In the genomic region with DNA sequence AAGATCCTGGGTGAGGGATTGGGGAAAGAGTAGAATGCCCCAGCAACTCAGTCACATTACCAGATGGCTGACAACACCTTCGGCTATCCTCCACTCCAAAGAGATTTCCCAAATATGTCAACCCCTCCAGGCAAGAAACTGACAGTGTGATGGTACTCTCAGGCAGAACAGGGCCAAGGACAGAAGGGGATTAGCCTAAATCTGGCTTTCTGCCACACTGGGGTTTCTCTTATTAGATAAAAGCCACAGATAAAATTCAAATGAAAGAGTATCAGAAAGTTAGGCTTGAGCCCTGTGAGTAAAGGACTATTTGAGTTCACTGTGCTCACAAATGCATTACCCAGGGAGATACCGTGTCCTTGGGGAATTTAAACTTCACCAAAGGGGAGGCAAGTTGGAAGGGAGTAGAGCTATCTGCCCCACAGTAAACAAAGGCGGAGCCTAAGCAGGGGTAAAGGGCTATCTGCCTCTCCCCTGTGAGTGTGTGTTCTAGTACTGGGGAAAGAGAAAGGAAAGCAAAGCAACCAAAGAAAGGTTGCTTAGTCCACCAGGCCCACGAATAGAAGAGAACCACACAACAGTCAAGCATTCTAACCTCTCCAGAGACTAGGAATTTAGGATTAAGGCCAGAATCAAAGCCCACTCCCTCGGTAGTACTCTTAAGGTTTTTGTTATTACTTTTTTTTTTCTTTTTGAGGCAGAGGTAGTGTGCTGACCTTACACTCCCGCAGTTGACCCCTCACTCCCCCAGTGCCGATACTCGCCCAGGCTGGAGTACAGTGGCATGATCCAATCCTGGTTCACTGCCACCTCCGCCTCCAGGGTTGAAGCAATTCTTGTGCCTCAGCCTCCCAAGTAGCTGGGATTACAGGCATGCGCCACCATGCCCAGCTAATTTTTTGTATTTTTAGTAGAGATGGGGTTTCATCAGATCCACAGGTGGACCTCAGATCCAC, we compare ENCODE assay signal across 9 cellular contexts. TPM values are rescaled to one million over a fixed set of nuclear protein-coding genes. Genes with fewer than 3 reads are reported as not detected.
DNase-seq lines count a peak whose midpoint lies in the region; ATAC-seq and TF ChIP-seq lines count a peak whose summit lies in the region.
"Had no signal": no experiment of that assay in that cellular context is flagged by ENCODE, and none has a peak within 500 bp of the region (broad histone marks: within the 10 kb centered on the region; RNA-seq: fewer than 3 reads in every experiment).

No MANE protein-coding gene starts in this region.

- no peak for ATAC-seq in GM19467 (IDR thresholded peaks at IDR 0.05; ENCODE audit: unreplicated experiment)
- ATAC-seq in GM21529 (IDR thresholded peaks at IDR 0.05; ENCODE audit: unreplicated experiment), result no peak

- H3K9me3 ChIP-seq in WERI-Rb-1 (ENCODE audit: severe bottlenecking), result no peaks in the 10 kb centered on the region
- no peaks in the 10 kb centered on the region for H3K9me3 ChIP-seq in smooth muscle cell (replicated peaks; ENCODE audit: low read depth)

- H3K36me3 ChIP-seq in WERI-Rb-1 (peaks cover 64% of the 10 kb centered on the region), smooth muscle cell (ENCODE audit: low read depth) (no peaks in the 10 kb centered on the region)

- H3K9ac ChIP-seq in smooth muscle cell (ENCODE audit: low read depth), result peak overlapping the region; percentile 1

- H3K4me3 ChIP-seq in HL-60 (replicated peaks; ENCODE audit: insufficient read depth, low read length) (no peak overlapping the region; the same call in 1 of the 2 replicates), WERI-Rb-1 (ENCODE audit: low read depth, low read length) (no peak overlapping the region), fibroblast of villous mesenchyme (ENCODE audit: low read depth, low read length) (peak overlapping the region; percentile 24), smooth muscle cell (peak overlapping the region; percentile 85)

- H3K27ac ChIP-seq in HL-60 (replicated peaks), result peak overlapping the region; percentile 44; the same call in 1 of the 2 replicates
- H3K27ac ChIP-seq in WERI-Rb-1, result peak overlapping the region; percentile 9
- H3K27ac ChIP-seq in smooth muscle cell (ENCODE audit: low read depth), result peak overlapping the region; percentile 38

- H3K27me3 ChIP-seq in HL-60 (ENCODE audit: insufficient read depth, poor library complexity, severe bottlenecking), result no peaks in the 10 kb centered on the region
- no peaks in the 10 kb centered on the region for H3K27me3 ChIP-seq in WERI-Rb-1 (ENCODE audit: insufficient read depth, low read depth, severe bottlenecking)
- H3K27me3 ChIP-seq in smooth muscle cell (ENCODE audit: low read depth), result no peaks in the 10 kb centered on the region

- peaks cover 83% of the 10 kb centered on the region for H4K20me1 ChIP-seq in smooth muscle cell (ENCODE audit: low read depth)

- H3K79me2 ChIP-seq in smooth muscle cell (ENCODE audit: low read depth), result peaks cover 88% of the 10 kb centered on the region

- H3K4me2 ChIP-seq in smooth muscle cell, result peak overlapping the region; percentile 75

- DNase-seq in HL-60 (ENCODE audit: low read depth in 1 of 2, low spot score in 1 of 2) (no peak), WERI-Rb-1 (peak; percentile 64), fibroblast of villous mesenchyme (ENCODE audit: low read depth) (peak; percentile 45), smooth muscle cell (lab: John Stamatoyannopoulos, UW; ENCODE audit: unreplicated experiment) (no peak), GM19238 (ENCODE audit: insufficient read length, low spot score) (no peak)
- DNase-seq: stimulated activated CD4-positive, alpha-beta T cell treated with anti-CD3 and anti-CD28 coated beads, Interleukin-12 subunit alpha, Interleukin-12 subunit beta, amount 100 ng/mL, for 4 hours; T-helper 9 cell had no signal

- H3F3A ChIP-seq in smooth muscle cell (ENCODE audit: low read depth), result peaks cover 12% of the 10 kb centered on the region

- 76% methylated on average over 10 of the region's 10 CpGs for WGBS in smooth muscle cell (ENCODE audit: low lambda C conversion rate)

- no peak overlapping the region for H2AFZ ChIP-seq in smooth muscle cell (ENCODE audit: low read depth)

- peaks cover 47% of the 10 kb centered on the region for H3K4me1 ChIP-seq in smooth muscle cell (ENCODE audit: low read depth)

- no peak for TF ChIP-seq CTCF in HL-60 (IDR thresholded peaks at IDR 0.05; ENCODE audit: insufficient read depth, low read length)
- TF ChIP-seq CTCF in WERI-Rb-1 (IDR thresholded peaks at IDR 0.05; ENCODE audit: low read depth, low read length), result no peak
- no peak for TF ChIP-seq CTCF in fibroblast of villous mesenchyme (IDR thresholded peaks at IDR 0.05; ENCODE audit: insufficient read depth, low read depth, low read length)
- no peak for TF ChIP-seq CTCF in smooth muscle cell (IDR thresholded peaks at IDR 0.05; ENCODE audit: borderline replicate concordance, insufficient read depth, poor library complexity, severe bottlenecking)

RNA-seq across cellular contexts. Expression of a gene that starts 12.8 kb away (rescaled TPM):
- total RNA-seq in fibroblast of villous mesenchyme (333 and 503 TPM in 2 replicates), smooth muscle cell (436 and 458 TPM in 2 replicates)
- 384 and 386 TPM in 2 replicates for polyA plus RNA-seq in smooth muscle cell

RNA-seq across cellular contexts. Expression of a gene that starts 24.3 kb away (rescaled TPM):
- total RNA-seq in fibroblast of villous mesenchyme, result under 0.01 TPM in 1 of 2 replicates, not detected in the other
- 0.90 TPM in 1 of 2 replicates, not detected in the other for total RNA-seq in smooth muscle cell
- 0.15 TPM in 1 of 2 replicates, not detected in the other for polyA plus RNA-seq in smooth muscle cell

RNA-seq across cellular contexts. Expression of a gene that starts 27.0 kb away (rescaled TPM):
- total RNA-seq in fibroblast of villous mesenchyme (not detected in 2 replicates), smooth muscle cell (not detected in 2 replicates)
- polyA plus RNA-seq in smooth muscle cell, result not detected in 2 replicates

RNA-seq across cellular contexts. Expression of a gene that starts 41.6 kb away (rescaled TPM):
- total RNA-seq in fibroblast of villous mesenchyme (79.6 and 126 TPM in 2 replicates), smooth muscle cell (104 and 108 TPM in 2 replicates)
- 130 and 143 TPM in 2 replicates for polyA plus RNA-seq in smooth muscle cell

Comparison
In these comparisons a context has a peak if more than half of its experiments do, and no peak if none do; other contexts are left out.
1. DNase-seq: peak in WERI-Rb-1 (single experiment) and fibroblast of villous mesenchyme (single experiment); none in HL-60 (0 of 2), smooth muscle cell (single experiment) and GM19238 (single experiment).
2. H3K4me3 ChIP-seq: peak in fibroblast of villous mesenchyme (single experiment) and smooth muscle cell (single experiment); none in HL-60 (single experiment) and WERI-Rb-1 (single experiment).
3. Peak in every context shown above with its lines, with median percentiles within 50 percentile points of each other: H3K27ac ChIP-seq.